In the genomic region with DNA sequence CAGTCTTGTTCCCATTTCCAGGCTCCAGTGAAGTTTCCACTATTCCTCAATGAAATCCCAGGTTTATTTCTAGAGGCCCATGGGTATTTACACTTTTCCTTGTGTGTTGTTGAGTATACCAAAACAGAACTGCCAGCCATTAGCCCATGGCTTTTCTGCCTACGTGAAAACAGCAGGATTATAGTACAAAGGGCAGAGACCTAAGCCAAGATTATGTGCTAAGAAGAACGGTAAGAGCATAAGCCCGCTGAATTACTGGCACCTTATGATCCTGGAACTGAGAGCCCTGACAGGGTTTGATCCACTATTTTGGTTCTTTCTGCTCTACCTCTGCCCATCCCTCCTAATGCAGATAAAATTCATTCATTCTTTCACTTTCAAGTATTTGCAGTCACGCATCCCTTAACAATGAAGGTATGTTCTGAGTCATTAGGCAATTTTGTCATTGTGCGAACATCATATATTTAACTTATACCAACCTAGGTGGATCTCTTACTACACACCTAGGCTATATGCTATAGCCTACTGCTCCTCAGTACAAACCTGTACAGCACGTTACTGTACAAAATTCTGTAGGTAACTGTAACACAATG, we compare ENCODE assay signal across 25 cellular contexts. TPM values are rescaled to one million over a fixed set of nuclear protein-coding genes. Genes with fewer than 3 reads are reported as not detected.
DNase-seq lines count a peak whose midpoint lies in the region; ATAC-seq, FAIRE-seq and TF ChIP-seq lines count a peak whose summit lies in the region.
"Had no signal": no experiment of that assay in that cellular context is flagged by ENCODE, and none has a peak within 500 bp of the region (broad histone marks: within the 10 kb centered on the region; RNA-seq: fewer than 3 reads in every experiment).

No MANE protein-coding gene starts in this region.

- no peaks in the 10 kb centered on the region for H3K27me3 Mint-ChIP-seq in neural progenitor cell (ENCODE audit: insufficient read depth, low read depth)
- H3K27me3 Mint-ChIP-seq in glutamatergic neuron (ENCODE audit: unreplicated experiment): no peaks in the 10 kb centered on the region
- H3K27me3 Mint-ChIP-seq: activated B cell treated with CpG ODN at 0.5 μM for 24 hours; activated CD4-positive, alpha-beta memory T cell treated with anti-CD3 and anti-CD28 coated beads for 36 hours; activated naive CD8-positive, alpha-beta T cell treated with anti-CD3 and anti-CD28 coated beads, Interleukin-2, amount 50 U/mL, for 24 hours had no signal

- CTCF ChIA-PET in HCT116 (lab: Charles Lee): no interaction called here
- CTCF ChIA-PET in Panc1 (lab: Charles Lee): no interaction called here

- RAD21 ChIA-PET in HCT116 (lab: Charles Lee; ENCODE audit: low non-redundant PET in 1 of 2, low total read pairs in 2 of 2, uncharacterized antibody in 2 of 2, unreplicated experiment in 2 of 2): no interaction called here

- no peaks in the 10 kb centered on the region for H3F3A ChIP-seq in neural progenitor cell (ENCODE audit: low read depth)

- H3K79me2 ChIP-seq in HCT116 (ENCODE audit: insufficient read depth, low read length) (no peaks in the 10 kb centered on the region), neural progenitor cell (ENCODE audit: low read depth) (no peaks in the 10 kb centered on the region)

- H3K9me3 Mint-ChIP-seq in neural progenitor cell: no peaks in the 10 kb centered on the region
- H3K9me3 Mint-ChIP-seq in glutamatergic neuron (ENCODE audit: unreplicated experiment): no peaks in the 10 kb centered on the region
- H3K9me3 Mint-ChIP-seq: activated B cell treated with CpG ODN at 0.5 μM for 24 hours; activated CD4-positive, alpha-beta memory T cell treated with anti-CD3 and anti-CD28 coated beads for 36 hours; activated naive CD8-positive, alpha-beta T cell treated with anti-CD3 and anti-CD28 coated beads, Interleukin-2, amount 50 U/mL, for 24 hours had no signal

- H3K4me1 ChIP-seq in HCT116 (ENCODE audit: control insufficient read depth in 1 of 2, insufficient read depth in 2 of 2, low read length in 2 of 2) (peaks cover 24 to 35% of the 10 kb centered on the region in 2 experiments), Panc1 (ENCODE audit: control insufficient read depth, insufficient read depth, low read length) (peaks cover 69% of the 10 kb centered on the region), neural progenitor cell (no peaks in the 10 kb centered on the region)

- H3K9me3 ChIP-seq in HCT116 (ENCODE audit: control insufficient read depth in 1 of 2, insufficient read depth in 1 of 2, low read depth in 1 of 2, low read length in 2 of 2) (no peaks in the 10 kb centered on the region), Panc1 (ENCODE audit: control insufficient read depth, insufficient read depth, low read depth, low read length) (no peaks in the 10 kb centered on the region), neural progenitor cell (ENCODE audit: low read depth) (no peaks in the 10 kb centered on the region)
- H3K9me3 ChIP-seq: BLaER1 treated with 17β-estradiol and CSF1 and Interleukin-3, amounts not matched to agents 10 nM and 100 nM had no signal

- H3K36me3 ChIP-seq in HCT116 (ENCODE audit: control insufficient read depth in 1 of 2, insufficient read depth in 2 of 2, low read length in 2 of 2) (no peaks in the 10 kb centered on the region), Panc1 (ENCODE audit: control insufficient read depth, insufficient read depth, low read length) (peaks cover 4% of the 10 kb centered on the region), neural progenitor cell (no peaks in the 10 kb centered on the region)
- H3K36me3 ChIP-seq: BLaER1 treated with 17β-estradiol and CSF1 and Interleukin-3, amounts not matched to agents 10 nM and 100 nM had no signal

- no peak overlapping the region for H3K9ac ChIP-seq in HCT116 (ENCODE audit: low read length)
- no peak overlapping the region for H3K9ac ChIP-seq in neural progenitor cell
- H3K9ac ChIP-seq: BLaER1 treated with 17β-estradiol and CSF1 and Interleukin-3, amounts not matched to agents 10 nM and 100 nM had no signal

- H3K27me3 ChIP-seq in HCT116 (ENCODE audit: insufficient read depth, low read length) (no peaks in the 10 kb centered on the region), Panc1 (ENCODE audit: control insufficient read depth, insufficient read depth, low read length) (no peaks in the 10 kb centered on the region), neural progenitor cell (no peaks in the 10 kb centered on the region)
- H3K27me3 ChIP-seq: BLaER1 treated with 17β-estradiol and CSF1 and Interleukin-3, amounts not matched to agents 10 nM and 100 nM had no signal

- in situ Hi-C loops in Panc1 (cut with HindIII; ENCODE audit: low pct_unique_long_range_greater_than_20kb, low sequenced_read_pairs): no loop called here

- H4K20me1 ChIP-seq in HCT116 (ENCODE audit: insufficient read depth): no peaks in the 10 kb centered on the region
- no peaks in the 10 kb centered on the region for H4K20me1 ChIP-seq in neural progenitor cell (ENCODE audit: low read depth)
- H4K20me1 ChIP-seq: BLaER1 treated with 17β-estradiol and CSF1 and Interleukin-3, amounts not matched to agents 10 nM and 100 nM had no signal

- intact Hi-C loops in HCT116 (cut with micrococcal nuclease): loop anchor here (10.0 kb wide), 1 partner anchor 178 kb away; no protein-coding TSS in a partner anchor
- intact Hi-C loops in Panc1 (cut with micrococcal nuclease; ENCODE audit: unreplicated experiment): no loop called here

- BruUV-seq in HCT116 (replicated peaks; lab: Mats Ljungman, UMichigan) (no TSS peak), Panc1 (replicated peaks; lab: Mats Ljungman, UMichigan) (no TSS peak)

- POLR2A ChIA-PET in HCT116 (lab: Charles Lee): no interaction called here
- POLR2A ChIA-PET in Panc1 (lab: Charles Lee): interaction anchor here (0.5 kb wide), 1 partner anchor 180 kb away, joined by 4 read pairs; no protein-coding TSS in a partner anchor

- DNase-seq in D721Med (ENCODE audit: insufficient read length, low spot score) (peak; percentile 21), HCT116 (ENCODE audit: low read depth, low spot score) (no peak), Panc1 (ENCODE audit: low read depth, low spot score) (no peak), medulla oblongata (ENCODE audit: extremely low spot score) (peak; percentile 1), NCI-H524 treated with DMSO at 0.1 percent for 48 hours (lab: John Stamatoyannopoulos, UW) (no peak), neural progenitor cell (ENCODE audit: low spot score) (no peak), glutamatergic neuron (no peak)
- DNase-seq: activated B cell treated with CpG ODN at 0.5 μM for 24 hours; activated CD4-positive, alpha-beta memory T cell treated with anti-CD3 and anti-CD28 coated beads for 36 hours; activated effector memory CD4-positive, alpha-beta T cell treated with anti-CD3 and anti-CD28 coated beads, Interleukin-2, amount 50 U/mL, for 16 hours; activated naive CD8-positive, alpha-beta T cell treated with anti-CD3 and anti-CD28 coated beads, Interleukin-2, amount 50 U/mL, for 24 hours; cortex of kidney; DMS 273 treated with DMSO at 0.1 percent for 48 hours; hippocampal formation; MM.1S; NCI-H1436 treated with DMSO at 0.1 percent for 48 hours; NCI-H2171 treated with DMSO at 0.1 percent for 48 hours; NCI-H774; occipital lobe; retina; stimulated activated CD8-positive, alpha-beta memory T cell treated with anti-CD3 and anti-CD28 coated beads, Interleukin-4, amount 100 ng/mL, for 48 hours had no signal

- H3K4me3 Mint-ChIP-seq in neural progenitor cell (no peak overlapping the region), glutamatergic neuron (ENCODE audit: unreplicated experiment) (no peak overlapping the region)
- H3K4me3 Mint-ChIP-seq: activated B cell treated with CpG ODN at 0.5 μM for 24 hours; activated CD4-positive, alpha-beta memory T cell treated with anti-CD3 and anti-CD28 coated beads for 36 hours; activated naive CD8-positive, alpha-beta T cell treated with anti-CD3 and anti-CD28 coated beads, Interleukin-2, amount 50 U/mL, for 24 hours had no signal

- H3K27ac Mint-ChIP-seq in neural progenitor cell (no peak overlapping the region), glutamatergic neuron (ENCODE audit: unreplicated experiment) (no peak overlapping the region)
- H3K27ac Mint-ChIP-seq: activated B cell treated with CpG ODN at 0.5 μM for 24 hours; activated CD4-positive, alpha-beta memory T cell treated with anti-CD3 and anti-CD28 coated beads for 36 hours; activated naive CD8-positive, alpha-beta T cell treated with anti-CD3 and anti-CD28 coated beads, Interleukin-2, amount 50 U/mL, for 24 hours had no signal

- TF ChIP-seq CTCF in D721Med (IDR thresholded peaks at IDR 0.05; ENCODE audit: insufficient read depth, missing control alignments): no peak
- TF ChIP-seq CTCF in HCT116 (IDR thresholded peaks at IDR 0.05 in 2 of 3, conservative IDR thresholded peaks at IDR 0.05 in 1 of 3; ENCODE audit: borderline replicate concordance in 1 of 3, insufficient read depth in 1 of 3, low read depth in 2 of 3, low read length in 2 of 3): no peak
- TF ChIP-seq CTCF in Panc1 (IDR thresholded peaks at IDR 0.05): no peak
- TF ChIP-seq CTCF in neural progenitor cell (IDR thresholded peaks at IDR 0.05): no peak
- TF ChIP-seq CTCF in glutamatergic neuron (IDR thresholded peaks at IDR 0.05; ENCODE audit: partially characterized antibody, unreplicated experiment): no peak

- peak overlapping the region; percentile 31 for H3K4me2 ChIP-seq in HCT116 (ENCODE audit: low read length)
- no peak overlapping the region for H3K4me2 ChIP-seq in neural progenitor cell
- H3K4me2 ChIP-seq: BLaER1 treated with 17β-estradiol and CSF1 and Interleukin-3, amounts not matched to agents 10 nM and 100 nM had no signal

- no peaks in the 10 kb centered on the region for H3K36me3 Mint-ChIP-seq in neural progenitor cell
- H3K36me3 Mint-ChIP-seq in glutamatergic neuron (ENCODE audit: unreplicated experiment): no peaks in the 10 kb centered on the region
- H3K36me3 Mint-ChIP-seq: activated CD4-positive, alpha-beta memory T cell treated with anti-CD3 and anti-CD28 coated beads for 36 hours had no signal

- TF ChIP-seq RAD21 in HCT116 (IDR thresholded peaks at IDR 0.05; ENCODE audit: low read depth): no peak

- no peak for TF ChIP-seq POLR2A in HCT116 (IDR thresholded peaks at IDR 0.05; ENCODE audit: borderline replicate concordance, extremely low read depth, insufficient read depth, insufficient read length)

- H3K4me1 Mint-ChIP-seq in neural progenitor cell (peaks cover 20% of the 10 kb centered on the region), glutamatergic neuron (ENCODE audit: low read depth, unreplicated experiment) (peaks cover 15% of the 10 kb centered on the region)
- H3K4me1 Mint-ChIP-seq: activated B cell treated with CpG ODN at 0.5 μM for 24 hours; activated naive CD8-positive, alpha-beta T cell treated with anti-CD3 and anti-CD28 coated beads, Interleukin-2, amount 50 U/mL, for 24 hours had no signal

- H3K4me3 ChIP-seq in HCT116 (replicated peaks in 1 of 2; ENCODE audit: low read depth in 1 of 2, low read length in 2 of 2) (no peak overlapping the region), Panc1 (ENCODE audit: low read depth in 2 of 2, low read length in 2 of 2) (peak overlapping the region in 1 of 2 experiments; percentile 17; a peak in 1 of 4 replicates), neural progenitor cell (no peak overlapping the region)
- H3K4me3 ChIP-seq: BLaER1 treated with 17β-estradiol and CSF1 and Interleukin-3, amounts not matched to agents 10 nM and 100 nM had no signal

- no peak overlapping the region for H2AFZ ChIP-seq in HCT116 (ENCODE audit: low read depth, low read length, poor library complexity, severe bottlenecking)
- H2AFZ ChIP-seq in neural progenitor cell (replicated peaks): no peak overlapping the region

- H3K9me2 ChIP-seq in HCT116 (ENCODE audit: insufficient read depth): no peaks in the 10 kb centered on the region

- H3K27ac ChIP-seq in HCT116 (ENCODE audit: low read depth, low read length) (no peak overlapping the region), Panc1 (ENCODE audit: low read length) (peak overlapping the region; percentile 80), neural progenitor cell (no peak overlapping the region)
- H3K27ac ChIP-seq: BLaER1 treated with 17β-estradiol and CSF1 and Interleukin-3, amounts not matched to agents 10 nM and 100 nM had no signal

- FAIRE-seq in D721Med (lab: Jason Lieb, UNC): peak; percentile 98
- FAIRE-seq: H54, islet of Langerhans had no signal

- ATAC-seq in HCT116: no peak
- ATAC-seq in Panc1: peak; percentile 39
- ATAC-seq in HG02798 (IDR thresholded peaks at IDR 0.05; ENCODE audit: poor library complexity, unreplicated experiment): no peak
- ATAC-seq: activated naive CD8-positive, alpha-beta T cell treated with anti-CD3 and anti-CD28 coated beads, Interleukin-2, amount 50 U/mL, for 24 hours had no signal

RNA-seq across cellular contexts. Expression of gene SEMA3C, which starts 16.0 kb away (rescaled TPM):
- total RNA-seq in HCT116 (2021; ENCODE audit: unreplicated experiment) (25.3 TPM), Panc1 (2021; ENCODE audit: unreplicated experiment) (232 TPM), neural progenitor cell (ENCODE audit: low replicate concordance) (0.28 and 0.54 TPM in 2 replicates), glutamatergic neuron (ENCODE audit: unreplicated experiment) (91.3 TPM)
- 6.0 and 7.4 TPM in 2 replicates for polyA plus RNA-seq in HCT116 (2012)
- 166 TPM for polyA plus RNA-seq in Panc1 (2012; ENCODE audit: insufficient read length)
- total RNA-seq: activated B cell treated with CpG ODN at 0.5 μM for 24 hours; activated CD4-positive, alpha-beta memory T cell treated with anti-CD3 and anti-CD28 coated beads for 36 hours had no signal

Comparison
In these comparisons a context has a peak if more than half of its experiments do, and no peak if none do; other contexts are left out.
1. DNase-seq: peak in D721Med (single experiment) and medulla oblongata (single experiment); none in HCT116 (single experiment), Panc1 (single experiment), NCI-H524 treated with DMSO at 0.1 percent for 48 hours (single experiment), neural progenitor cell (single experiment) and glutamatergic neuron (single experiment).
2. RNA of gene SEMA3C, which starts 16.0 kb away (total RNA-seq): 232 TPM in Panc1 (single experiment), 91.3 TPM in glutamatergic neuron (single experiment) and 25.3 TPM in HCT116 (single experiment); 0.28 to 0.54 TPM in neural progenitor cell; every median in the first group is over 10 times any median in the second.